Comparison of ENCODE assay signal across 9 cellular contexts in genomic region chr6:32151131-32151884, GRCh38. TPM values are rescaled to one million over a fixed set of nuclear protein-coding genes. Genes with fewer than 3 reads are reported as not detected.
DNase-seq lines count a peak whose midpoint lies in the region; ATAC-seq and TF ChIP-seq lines count a peak whose summit lies in the region.
"Had no signal": no experiment of that assay in that cellular context is flagged by ENCODE, and none has a peak within 500 bp of the region (broad histone marks: within the 10 kb centered on the region; RNA-seq: fewer than 3 reads in every experiment).

No MANE protein-coding gene starts in this region.

- H3K4me3 ChIP-seq in heart right ventricle = peak overlapping the region in 9 of 10 donors; percentile 22 to 84 (median 80)
- peak overlapping the region; percentile 18 for H3K4me3 ChIP-seq in mesodermal cell (ENCODE audit: extremely low read depth, insufficient read depth, low read length, poor library complexity, severe bottlenecking)
- peak overlapping the region; percentile 75 for H3K4me3 ChIP-seq in upper lobe of right lung

- ATAC-seq in heart right ventricle (no peak), Right ventricle myocardium inferior (no peak), upper lobe of right lung (no peak), GM21717 (IDR thresholded peaks at IDR 0.05; ENCODE audit: unreplicated experiment) (no peak), GM21515 (IDR thresholded peaks at IDR 0.05; ENCODE audit: unreplicated experiment) (no peak)

- H3K36me3 ChIP-seq in heart right ventricle (peaks cover 0 to 16% (median 3%) of the 10 kb centered on the region in 9 donors), mesodermal cell (ENCODE audit: control insufficient read depth, insufficient read depth, low read length) (peaks cover 12% of the 10 kb centered on the region), upper lobe of right lung (no peaks in the 10 kb centered on the region)

- DNase-seq in heart right ventricle (no peak), Right ventricle myocardium inferior (ENCODE audit: missing footprints) (no peak), caudate nucleus (lab: John Stamatoyannopoulos, UW) (peak in 11 of 61 donors; percentile 18 to 89 (median 34)), upper lobe of right lung (no peak), ecto neural progenitor cell (ENCODE audit: low spot score) (no peak)

- TF ChIP-seq CTCF in heart right ventricle (IDR thresholded peaks at IDR 0.05) = no peak
- no peak for TF ChIP-seq CTCF in upper lobe of right lung (IDR thresholded peaks at IDR 0.05)

- intact Hi-C loops in heart right ventricle (cut with DNase I) (loop anchor here in 2 of 10 donors (5.0 kb wide), 1 partner anchor 34 kb away; no protein-coding TSS in a partner anchor), Right ventricle myocardium inferior (cut with DNase I) (no loop called here), upper lobe of right lung (cut with DNase I) (no loop called here)

- H3K9me3 ChIP-seq in heart right ventricle (no peaks in the 10 kb centered on the region), mesodermal cell (ENCODE audit: control insufficient read depth, low read length) (no peaks in the 10 kb centered on the region), upper lobe of right lung (no peaks in the 10 kb centered on the region)

- H3K27me3 ChIP-seq in heart right ventricle (peaks cover 0 to 81% (median 8%) of the 10 kb centered on the region in 7 donors), upper lobe of right lung (peaks cover 27% of the 10 kb centered on the region)

- 32 to 37% methylated on average over 11 of the region's 11 CpGs for WGBS in heart right ventricle, 2 donors
- WGBS in mesodermal cell (ENCODE audit: insufficient coverage in 2 of 2), 2 experiments = 58% methylated on average over 4 to 7 of the region's 11 CpGs

- H3K4me1 ChIP-seq in heart right ventricle = peaks cover 6 to 47% (median 30%) of the 10 kb centered on the region in 9 donors
- H3K4me1 ChIP-seq in mesodermal cell (ENCODE audit: control insufficient read depth, insufficient read depth, low read length, poor library complexity, severe bottlenecking) = peaks cover 29% of the 10 kb centered on the region
- H3K4me1 ChIP-seq in upper lobe of right lung = peaks cover 28% of the 10 kb centered on the region

- peak overlapping the region in 2 of 10 donors; percentile 83 to 92 for H3K27ac ChIP-seq in heart right ventricle
- H3K27ac ChIP-seq in caudate nucleus (ENCODE audit: low read depth, low read length) = peak overlapping the region; percentile 84
- no peak overlapping the region for H3K27ac ChIP-seq in mesodermal cell (ENCODE audit: low read depth, low read length, severe bottlenecking)
- H3K27ac ChIP-seq in upper lobe of right lung = no peak overlapping the region
- H3K27ac ChIP-seq: C4-2B had no signal

RNA-seq across cellular contexts. Expression of gene PRRT1, which starts 0.4 kb away (rescaled TPM):
- 1 to 10 TPM in 3 of 10 donors, under 1 TPM in 7; 0.17 to 1.4 (median 0.49) TPM for total RNA-seq in heart right ventricle
- 1 to 10 TPM; 1.1 to 2.9 TPM for polyA plus RNA-seq in heart right ventricle
- total RNA-seq in Right ventricle myocardium inferior = 0.46 TPM
- 4.9 TPM for polyA plus RNA-seq in mesodermal cell (2013, experiment 1 of 2)
- polyA plus RNA-seq in mesodermal cell (2013, experiment 2 of 2) = 3.4 TPM
- total RNA-seq in upper lobe of right lung = 1.4 TPM

RNA-seq across cellular contexts. Expression of gene PPT2, which starts 2.6 kb away (rescaled TPM):
- total RNA-seq in heart right ventricle (10 to 100 TPM; 18.0 to 31.8 (median 23.7) TPM), Right ventricle myocardium inferior (22.8 TPM), upper lobe of right lung (19.2 TPM)
- polyA plus RNA-seq in heart right ventricle = 10 to 100 TPM; 16.8 to 17.6 TPM
- polyA plus RNA-seq in mesodermal cell (2013, experiment 1 of 2) = 60.2 TPM
- polyA plus RNA-seq in mesodermal cell (2013, experiment 2 of 2) = 42.3 TPM

RNA-seq across cellular contexts. Expression of gene EGFL8, which starts 13.1 kb away (rescaled TPM):
- 10 to 100 TPM in 1 of 10 donors, 1 to 10 TPM in 9; 6.8 to 11.3 (median 8.4) TPM for total RNA-seq in heart right ventricle
- polyA plus RNA-seq in heart right ventricle = 10 to 100 TPM in 1 of 2 donors, 1 to 10 TPM in 1; 6.7 to 32.8 TPM
- 7.8 TPM for total RNA-seq in Right ventricle myocardium inferior
- 30.7 TPM for polyA plus RNA-seq in mesodermal cell (2013, experiment 1 of 2)
- polyA plus RNA-seq in mesodermal cell (2013, experiment 2 of 2) = 29.1 TPM
- 14.5 TPM for total RNA-seq in upper lobe of right lung

RNA-seq across cellular contexts. Expression of gene FKBPL, which starts 21.2 kb away (rescaled TPM):
- 1 to 10 TPM in 8 of 10 donors, under 1 TPM in 2; 0.72 to 3.4 (median 2.2) TPM for total RNA-seq in heart right ventricle
- 1 to 10 TPM; 3.4 to 7.2 TPM for polyA plus RNA-seq in heart right ventricle
- total RNA-seq in Right ventricle myocardium inferior = 2.8 TPM
- polyA plus RNA-seq in mesodermal cell (2013, experiment 1 of 2) = 8.8 TPM
- 6.4 TPM for polyA plus RNA-seq in mesodermal cell (2013, experiment 2 of 2)
- total RNA-seq in upper lobe of right lung = 4.3 TPM

RNA-seq across cellular contexts. Expression of gene ATF6B, which starts 23.3 kb away (rescaled TPM):
- total RNA-seq in heart right ventricle (10 to 100 TPM; 20.1 to 44.4 (median 29.4) TPM), Right ventricle myocardium inferior (24.4 TPM), upper lobe of right lung (78.1 TPM)
- polyA plus RNA-seq in heart right ventricle = 10 to 100 TPM; 23.4 to 47.0 TPM
- polyA plus RNA-seq in mesodermal cell (2013, experiment 1 of 2) = 41.8 TPM
- polyA plus RNA-seq in mesodermal cell (2013, experiment 2 of 2) = 39.0 TPM

Comparison
In these comparisons a context has a peak if more than half of its experiments do, and no peak if none do; other contexts are left out.
1. H3K4me3 ChIP-seq: peak in every context shown above with its lines; median percentile 80 in heart right ventricle; 75 in upper lobe of right lung; 18 in mesodermal cell.